ENCODE assay signal across 1 cellular context in the genomic region with DNA sequence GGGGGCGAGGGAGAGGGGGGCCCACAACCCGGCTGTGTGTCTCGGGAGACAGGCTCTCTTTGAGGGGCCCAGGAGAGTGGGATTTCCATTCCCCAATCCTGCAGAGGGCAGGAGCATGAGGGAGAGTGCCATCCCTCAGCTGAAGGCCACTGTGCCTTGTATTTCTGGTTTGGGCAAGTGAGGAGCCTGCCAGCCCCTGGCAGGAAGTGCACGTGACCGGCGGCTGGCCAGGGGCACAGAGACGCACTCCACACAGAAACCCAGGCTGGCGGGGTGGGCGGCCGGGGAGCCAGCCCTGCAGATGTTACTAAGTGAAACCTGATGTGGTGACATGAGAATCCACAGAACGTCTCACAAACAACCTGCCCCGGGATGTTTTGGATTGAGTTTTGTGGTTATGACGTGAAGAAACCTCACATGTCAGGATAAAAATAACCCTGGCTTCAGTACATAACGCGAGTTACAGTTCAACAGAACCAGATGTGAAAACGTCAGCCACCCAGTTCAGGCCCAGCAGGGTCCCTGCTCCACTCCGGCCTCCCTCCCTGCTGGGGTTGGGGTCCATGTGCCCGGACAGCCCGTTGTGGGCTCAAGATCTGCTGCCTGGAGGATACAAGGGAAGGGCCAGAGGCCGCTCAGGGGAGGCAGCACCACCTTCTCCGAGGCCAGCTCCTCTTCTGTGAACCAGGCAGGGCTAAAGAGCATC.
TF ChIP-seq lines count a peak whose summit lies in the region.

No MANE protein-coding gene starts in this region.

TF ChIP-seq in GM23338, 12 proteins besides CTCF, POLR2A, EP300 and RAD21 (continued from another document):
- TF ChIP-seq, protein P1, sequence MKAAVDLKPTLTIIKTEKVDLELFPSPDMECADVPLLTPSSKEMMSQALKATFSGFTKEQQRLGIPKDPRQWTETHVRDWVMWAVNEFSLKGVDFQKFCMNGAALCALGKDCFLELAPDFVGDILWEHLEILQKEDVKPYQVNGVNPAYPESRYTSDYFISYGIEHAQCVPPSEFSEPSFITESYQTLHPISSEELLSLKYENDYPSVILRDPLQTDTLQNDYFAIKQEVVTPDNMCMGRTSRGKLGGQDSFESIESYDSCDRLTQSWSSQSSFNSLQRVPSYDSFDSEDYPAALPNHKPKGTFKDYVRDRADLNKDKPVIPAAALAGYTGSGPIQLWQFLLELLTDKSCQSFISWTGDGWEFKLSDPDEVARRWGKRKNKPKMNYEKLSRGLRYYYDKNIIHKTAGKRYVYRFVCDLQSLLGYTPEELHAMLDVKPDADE (IDR thresholded peaks at IDR 0.05): no peak
- no peak for TF ChIP-seq POLR2AphosphoS5 (IDR thresholded peaks at IDR 0.05; ENCODE audit: low read depth)
- TF ChIP-seq, protein P2, sequence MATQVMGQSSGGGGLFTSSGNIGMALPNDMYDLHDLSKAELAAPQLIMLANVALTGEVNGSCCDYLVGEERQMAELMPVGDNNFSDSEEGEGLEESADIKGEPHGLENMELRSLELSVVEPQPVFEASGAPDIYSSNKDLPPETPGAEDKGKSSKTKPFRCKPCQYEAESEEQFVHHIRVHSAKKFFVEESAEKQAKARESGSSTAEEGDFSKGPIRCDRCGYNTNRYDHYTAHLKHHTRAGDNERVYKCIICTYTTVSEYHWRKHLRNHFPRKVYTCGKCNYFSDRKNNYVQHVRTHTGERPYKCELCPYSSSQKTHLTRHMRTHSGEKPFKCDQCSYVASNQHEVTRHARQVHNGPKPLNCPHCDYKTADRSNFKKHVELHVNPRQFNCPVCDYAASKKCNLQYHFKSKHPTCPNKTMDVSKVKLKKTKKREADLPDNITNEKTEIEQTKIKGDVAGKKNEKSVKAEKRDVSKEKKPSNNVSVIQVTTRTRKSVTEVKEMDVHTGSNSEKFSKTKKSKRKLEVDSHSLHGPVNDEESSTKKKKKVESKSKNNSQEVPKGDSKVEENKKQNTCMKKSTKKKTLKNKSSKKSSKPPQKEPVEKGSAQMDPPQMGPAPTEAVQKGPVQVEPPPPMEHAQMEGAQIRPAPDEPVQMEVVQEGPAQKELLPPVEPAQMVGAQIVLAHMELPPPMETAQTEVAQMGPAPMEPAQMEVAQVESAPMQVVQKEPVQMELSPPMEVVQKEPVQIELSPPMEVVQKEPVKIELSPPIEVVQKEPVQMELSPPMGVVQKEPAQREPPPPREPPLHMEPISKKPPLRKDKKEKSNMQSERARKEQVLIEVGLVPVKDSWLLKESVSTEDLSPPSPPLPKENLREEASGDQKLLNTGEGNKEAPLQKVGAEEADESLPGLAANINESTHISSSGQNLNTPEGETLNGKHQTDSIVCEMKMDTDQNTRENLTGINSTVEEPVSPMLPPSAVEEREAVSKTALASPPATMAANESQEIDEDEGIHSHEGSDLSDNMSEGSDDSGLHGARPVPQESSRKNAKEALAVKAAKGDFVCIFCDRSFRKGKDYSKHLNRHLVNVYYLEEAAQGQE (IDR thresholded peaks at IDR 0.05; ENCODE audit: unreplicated experiment): no peak
- no peak for TF ChIP-seq ZNF331 (CRISPR knock-in tag; IDR thresholded peaks at IDR 0.05; ENCODE audit: low read depth)
- TF ChIP-seq EZH2 (IDR thresholded peaks at IDR 0.05; ENCODE audit: low read depth, unreplicated experiment): no peak
TF ChIP-seq in GM23338: peak in this region for 0.
